Comparison of ENCODE assay signal across 8 cellular contexts in genomic region chr3:14947105-14947885, GRCh38. TPM values are rescaled to one million over a fixed set of nuclear protein-coding genes. Genes with fewer than 3 reads are reported as not detected.
DNase-seq lines count a peak whose midpoint lies in the region; ATAC-seq and TF ChIP-seq lines count a peak whose summit lies in the region.

NR2C2 (plus strand) TSS chr3:14947583; CDS start chr3:15003915, 56,332 bp downstream.

- ATAC-seq in GM21825 (IDR thresholded peaks at IDR 0.05; ENCODE audit: unreplicated experiment) = peak; percentile 45

- no peaks in the 10 kb centered on the region for H3K27me3 ChIP-seq in DOHH2 (ENCODE audit: control insufficient read depth, low read length)
- no peaks in the 10 kb centered on the region for H3K27me3 ChIP-seq in stomach

- peaks cover 38% of the 10 kb centered on the region for H3K4me1 Mint-ChIP-seq in neural crest cell

- H3K9me3 ChIP-seq in DOHH2 (ENCODE audit: control insufficient read depth, insufficient read depth, low read length) (no peaks in the 10 kb centered on the region), stomach (no peaks in the 10 kb centered on the region)

- DNase-seq in Kasumi-1 (lab: John Stamatoyannopoulos, UW) (peak; percentile 66 to 79), SIG-M5 (lab: John Stamatoyannopoulos, UW) (peak; percentile 33), fibroblast of villous mesenchyme (ENCODE audit: low read depth) (peak; percentile 83), neural crest cell (ENCODE audit: low read depth, low spot score) (peak; percentile 80), stomach (peak; percentile 88)
- DNase-seq in activated effector memory CD4-positive, alpha-beta T cell treated with anti-CD3 and anti-CD28 coated beads, Interleukin-2, amount 50 U/mL, for 16 hours = peak; percentile 95

- peaks cover 9% of the 10 kb centered on the region; the same call in 1 of the 2 replicates for H3F3A ChIP-seq in DOHH2 (ENCODE audit: control insufficient read depth, insufficient read depth)

- H4K20me1 ChIP-seq in DOHH2 (ENCODE audit: control insufficient read depth, insufficient read depth, low read depth, low read length) = peaks cover 4% of the 10 kb centered on the region; the same call in 1 of the 2 replicates

- TF ChIP-seq CTCF in DOHH2 (IDR thresholded peaks at IDR 0.05; ENCODE audit: low read depth, low read length, poor library complexity, severe bottlenecking) (no peak), fibroblast of villous mesenchyme (IDR thresholded peaks at IDR 0.05; ENCODE audit: insufficient read depth, low read depth, low read length) (no peak), neural crest cell (conservative IDR thresholded peaks at IDR 0.05) (no peak), stomach (IDR thresholded peaks at IDR 0.05) (no peak)

- H3K4me1 ChIP-seq in DOHH2 (ENCODE audit: control insufficient read depth, low read length) = peaks cover 32% of the 10 kb centered on the region
- peaks cover 42 to 83% (median 71%) of the 10 kb centered on the region in 4 donors for H3K4me1 ChIP-seq in stomach

- WGBS in stomach, 5 donors = 0 to 1% (median 0%) methylated on average over 45 to 108 of the region's 108 CpGs

- peaks cover 80% of the 10 kb centered on the region for H3K79me2 ChIP-seq in DOHH2 (ENCODE audit: control insufficient read depth, low read length)

- H3K4me3 ChIP-seq in DOHH2 (ENCODE audit: low read length) = peak within 1 kb of the TSS; percentile 93
- peak within 1 kb of the TSS; percentile 88 for H3K4me3 ChIP-seq in fibroblast of villous mesenchyme (ENCODE audit: low read depth, low read length)
- H3K4me3 ChIP-seq in stomach = peak within 1 kb of the TSS; percentile 80 to 91 (median 86)

- no peaks in the 10 kb centered on the region for H3K9me3 Mint-ChIP-seq in neural crest cell

- no peak for TF ChIP-seq POLR2A in stomach (IDR thresholded peaks at IDR 0.05)

- no peaks in the 10 kb centered on the region for H3K9me2 ChIP-seq in DOHH2 (replicated peaks; ENCODE audit: control insufficient read depth, low read length)

- peaks cover 3% of the 10 kb centered on the region for H3K36me3 Mint-ChIP-seq in neural crest cell (ENCODE audit: low read depth)

- intact Hi-C loops in stomach (cut with DNase I; ENCODE audit: low total_unique reads) = no loop called here

- peak within 1 kb of the TSS; percentile 100 for H3K27ac Mint-ChIP-seq in neural crest cell (ENCODE audit: unreplicated experiment)

- peaks cover 56% of the 10 kb centered on the region for H3K36me3 ChIP-seq in DOHH2 (ENCODE audit: control insufficient read depth, low read length)
- H3K36me3 ChIP-seq in stomach = peaks cover 13 to 33% (median 29%) of the 10 kb centered on the region in 4 donors

- peak within 1 kb of the TSS; percentile 97 for H3K27ac ChIP-seq in DOHH2 (ENCODE audit: low read depth, low read length)
- peak within 1 kb of the TSS; percentile 95 to 99 (median 98) for H3K27ac ChIP-seq in stomach

- TF ChIP-seq EP300 in stomach (IDR thresholded peaks at IDR 0.05) = no peak

- H3K4me3 Mint-ChIP-seq in neural crest cell = peak within 1 kb of the TSS; percentile 100

- peak within 1 kb of the TSS; percentile 68 for H3K4me2 ChIP-seq in DOHH2 (ENCODE audit: low read length)

- no peaks in the 10 kb centered on the region for H3K27me3 Mint-ChIP-seq in neural crest cell (ENCODE audit: low read depth)

RNA-seq across cellular contexts. Expression of gene NR2C2, which starts in this region (rescaled TPM):
- total RNA-seq in fibroblast of villous mesenchyme (20.6 and 26.3 TPM in 2 replicates), neural crest cell (34.4 and 37.7 TPM in 2 replicates), stomach (10 to 100 TPM in 4 of 5 donors, 1 to 10 TPM in 1; 8.7 to 73.6 (median 28.6) TPM)
- 1 to 10 TPM; 5.0 to 5.5 (median 5.0) TPM for polyA plus RNA-seq in stomach

Comparison
In these comparisons a context has a peak if more than half of its experiments do, and no peak if none do; other contexts are left out.
1. Peak in every context shown above with its lines: DNase-seq, ATAC-seq, H3K4me3 ChIP-seq and H3K27ac ChIP-seq.
2. DNase-seq: peak in every context shown above with its lines; median percentile 95 in activated effector memory CD4-positive, alpha-beta T cell treated with anti-CD3 and anti-CD28 coated beads, Interleukin-2, amount 50 U/mL, for 16 hours; 88 in stomach; 83 in fibroblast of villous mesenchyme; 80 in neural crest cell; 72 in Kasumi-1; 33 in SIG-M5.